Comparison of ENCODE assay signal across 4 cellular contexts in the genomic region with DNA sequence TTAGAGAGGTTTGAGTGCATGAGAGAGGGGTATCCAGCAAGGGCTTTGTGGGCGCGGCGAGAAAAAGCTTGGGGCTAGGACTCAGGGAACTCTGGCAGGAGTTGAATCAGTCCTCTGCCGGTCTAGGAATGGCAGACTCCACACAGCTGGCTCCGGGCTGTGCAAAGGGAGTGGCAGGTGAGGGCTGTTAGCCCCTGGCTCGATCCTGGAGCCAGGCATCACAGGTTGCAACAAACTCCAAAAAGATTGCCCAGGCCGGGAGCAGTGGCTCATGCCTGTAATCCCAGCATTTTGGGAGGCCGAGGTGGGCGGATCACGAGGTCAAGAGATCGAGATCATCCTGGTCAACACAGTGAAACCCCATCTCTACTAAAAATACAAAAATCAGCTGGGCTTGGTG. TPM values are rescaled to one million over a fixed set of nuclear protein-coding genes. Genes with fewer than 3 reads are reported as not detected.
"Had no signal": no experiment of that assay in that cellular context is flagged by ENCODE, and none has a peak within 500 bp of the region (broad histone marks: within the 10 kb centered on the region; RNA-seq: fewer than 3 reads in every experiment).

No MANE protein-coding gene starts in this region.

RNA-seq across cellular contexts. Expression of a gene that starts 20.2 kb away (rescaled TPM):
- total RNA-seq: activated CD4-positive, alpha-beta memory T cell treated with anti-CD3 and anti-CD28 coated beads for 36 hours; activated CD4-positive, alpha-beta T cell treated with anti-CD3 and anti-CD28 coated beads, Interleukin-2, amount 10 ng/mL, durations not matched to agents 7 days and 5 days; OCI-LY7; T-helper 2 cell treated with Interferon-gamma antibody and Interleukin-4, amounts not matched to agents 100 ng/mL and 5 ng/mL, for 36 hours had no signal
